9 cellular contexts compared by ENCODE assay signal in the genomic region with DNA sequence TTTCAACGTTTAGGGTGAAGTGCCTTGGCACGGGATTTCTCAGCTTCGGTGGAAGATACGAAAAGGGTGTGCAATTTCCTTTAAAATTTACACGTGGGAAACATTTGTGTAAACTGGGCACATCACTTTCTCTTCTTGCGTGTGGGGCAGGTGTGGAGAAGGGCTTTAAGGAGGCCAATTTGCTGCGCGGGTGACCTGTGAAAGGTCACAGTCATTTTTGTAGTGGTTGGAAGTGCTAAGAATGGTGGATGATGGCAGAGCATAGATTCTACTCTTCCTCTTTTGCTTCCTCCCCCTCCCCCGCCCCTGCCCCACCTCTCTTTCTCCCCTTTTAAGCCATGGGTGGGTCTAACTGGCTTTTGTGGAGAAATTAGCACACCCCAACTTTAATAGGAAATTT. TPM values are rescaled to one million over a fixed set of nuclear protein-coding genes. Genes with fewer than 3 reads are reported as not detected.
DNase-seq lines count a peak whose midpoint lies in the region; ATAC-seq and TF ChIP-seq lines count a peak whose summit lies in the region.
"Had no signal": no experiment of that assay in that cellular context is flagged by ENCODE, and none has a peak within 500 bp of the region (broad histone marks: within the 10 kb centered on the region; RNA-seq: fewer than 3 reads in every experiment).

No MANE protein-coding gene starts in this region.

- H3K36me3 Mint-ChIP-seq in activated T-cell treated with anti-CD3 and anti-CD28 coated beads, Interleukin-2, amount 50 U/mL, for 72 hours (ENCODE audit: insufficient read depth in 2 of 2), result peaks cover 0 to 4% of the 10 kb centered on the region in 2 donors
- H3K36me3 Mint-ChIP-seq: CD4-positive, CD25-positive, alpha-beta regulatory T cell had no signal

- H3K4me1 ChIP-seq in right lobe of liver, result peaks cover 0 to 15% (median 0%) of the 10 kb centered on the region in 4 donors
- H3K4me1 ChIP-seq in tibial artery, result peaks cover 0 to 25% (median 17%) of the 10 kb centered on the region in 4 donors

- H3K4me1 Mint-ChIP-seq in activated T-cell treated with anti-CD3 and anti-CD28 coated beads, Interleukin-2, amount 50 U/mL, for 72 hours (ENCODE audit: low read depth), result peaks cover 14% of the 10 kb centered on the region

- H3K27me3 Mint-ChIP-seq in activated T-cell treated with anti-CD3 and anti-CD28 coated beads, Interleukin-2, amount 50 U/mL, for 72 hours (ENCODE audit: low read depth), result peaks cover 42% of the 10 kb centered on the region

- H3K27me3 ChIP-seq in right lobe of liver (peaks cover 9 to 37% of the 10 kb centered on the region in 2 donors), tibial artery (peaks cover 5 to 46% of the 10 kb centered on the region in 2 donors)

- TF ChIP-seq CTCF in astrocyte of the spinal cord (IDR thresholded peaks at IDR 0.05; ENCODE audit: low read depth, low read length) (no peak), right lobe of liver (IDR thresholded peaks at IDR 0.05) (no peak), tibial artery (IDR thresholded peaks at IDR 0.05) (no peak)

- no peak for DNase-seq in activated T-cell treated with anti-CD3 and anti-CD28 coated beads, Interleukin-2, amount 50 U/mL, for 72 hours
- no peak for DNase-seq in activated T-cell treated with anti-CD3 and anti-CD28 coated beads, Interleukin-2, amount 50 U/mL, for 1 hour
- DNase-seq in astrocyte of the spinal cord (ENCODE audit: low read depth, low spot score) (no peak), right lobe of liver (no peak), tibial artery (no peak), hepatic stellate cell (ENCODE audit: low spot score) (no peak)

- 5% methylated on average over 9 of the region's 9 CpGs for WGBS in right lobe of liver (ENCODE audit: insufficient coverage, low coverage, low lambda C conversion rate, missing lambda C conversion rate)

- no peak for TF ChIP-seq POLR2A in right lobe of liver (IDR thresholded peaks at IDR 0.05)

- intact Hi-C loops in right lobe of liver (cut with DNase I), result no loop called here
- intact Hi-C loops in tibial artery (cut with DNase I; ENCODE audit: low total_unique reads), result no loop called here

- no peaks in the 10 kb centered on the region for H3K9me3 ChIP-seq in right lobe of liver
- H3K9me3 ChIP-seq in tibial artery, result no peaks in the 10 kb centered on the region

- H3K36me3 ChIP-seq in right lobe of liver (no peaks in the 10 kb centered on the region), tibial artery (no peaks in the 10 kb centered on the region)

- H3K27ac ChIP-seq in right lobe of liver (no peak overlapping the region), tibial artery (no peak overlapping the region)

- H3K4me3 ChIP-seq in astrocyte of the spinal cord (ENCODE audit: low read depth, low read length) (peak overlapping the region; percentile 40), right lobe of liver (peak overlapping the region; percentile 19 to 37 (median 25)), tibial artery (peak overlapping the region; percentile 33 to 46)

- H3K27ac Mint-ChIP-seq in activated T-cell treated with anti-CD3 and anti-CD28 coated beads, Interleukin-2, amount 50 U/mL, for 72 hours, result no peak overlapping the region
- H3K27ac Mint-ChIP-seq: CD4-positive, CD25-positive, alpha-beta regulatory T cell had no signal

- in situ Hi-C loops in astrocyte of the spinal cord (cut with HindIII; ENCODE audit: low sequenced_read_pairs), result no loop called here

- ATAC-seq in activated T-cell treated with anti-CD3 and anti-CD28 coated beads, Interleukin-2, amount 50 U/mL, for 72 hours (replicated peaks in 1 of 2), result no peak
- ATAC-seq in right lobe of liver, result peak in 1 of 4 donors; percentile 10
- ATAC-seq in GM21515 (IDR thresholded peaks at IDR 0.05; ENCODE audit: unreplicated experiment), result no peak
- no peak for ATAC-seq in GM21576 (IDR thresholded peaks at IDR 0.05; ENCODE audit: unreplicated experiment)

- H3K9me3 Mint-ChIP-seq in activated T-cell treated with anti-CD3 and anti-CD28 coated beads, Interleukin-2, amount 50 U/mL, for 72 hours, result no peaks in the 10 kb centered on the region

- H3K4me3 Mint-ChIP-seq in activated T-cell treated with anti-CD3 and anti-CD28 coated beads, Interleukin-2, amount 50 U/mL, for 72 hours, result peak overlapping the region; percentile 70 to 72

RNA-seq across cellular contexts. Expression of a gene that starts 7.2 kb away (rescaled TPM):
- not detected for total RNA-seq in activated T-cell treated with anti-CD3 and anti-CD28 coated beads, Interleukin-2, amount 50 U/mL, for 72 hours
- under 1 TPM in 1 of 6 experiments, not detected in 5; 0.02 TPM for total RNA-seq in right lobe of liver
